ENCODE assay signal across 13 cellular contexts in the genomic region with DNA sequence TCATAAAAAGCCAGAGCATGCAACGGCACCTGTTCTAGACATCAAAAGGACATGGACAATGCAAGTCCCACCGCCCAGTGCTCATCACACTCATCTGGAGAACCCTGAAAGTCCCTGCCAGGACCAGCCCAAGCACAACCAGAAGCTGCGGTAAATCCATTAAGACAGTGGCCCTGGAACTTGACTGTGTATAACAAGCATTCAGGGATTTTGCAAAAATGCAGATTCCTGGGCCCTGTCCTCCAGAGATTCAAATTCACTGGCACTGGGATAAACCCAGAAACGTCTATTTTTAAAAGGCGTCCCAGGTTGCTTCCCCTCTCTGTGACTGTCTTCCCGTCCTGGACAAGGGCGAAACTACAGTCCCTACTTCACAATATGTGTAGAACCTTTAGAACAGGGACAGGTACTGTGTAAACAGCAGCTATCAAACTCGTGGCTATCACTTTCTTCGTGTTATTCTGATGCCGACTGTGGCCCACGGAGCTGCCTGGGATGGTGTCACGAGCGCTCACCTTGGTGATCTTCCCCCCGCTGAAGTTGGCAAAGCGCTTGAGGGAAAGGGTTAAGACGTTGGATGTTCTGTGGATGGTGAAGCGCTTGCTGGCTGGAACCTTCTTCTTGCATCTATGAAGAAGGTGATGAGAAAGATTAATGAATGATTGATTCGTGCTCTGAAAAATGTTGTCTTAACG. TPM values are rescaled to one million over a fixed set of nuclear protein-coding genes. Genes with fewer than 3 reads are reported as not detected.
DNase-seq lines count a peak whose midpoint lies in the region; ATAC-seq and TF ChIP-seq lines count a peak whose summit lies in the region.
"Had no signal": no experiment of that assay in that cellular context is flagged by ENCODE, and none has a peak within 500 bp of the region (broad histone marks: within the 10 kb centered on the region; RNA-seq: fewer than 3 reads in every experiment).

No MANE protein-coding gene starts in this region.

- H3K4me3 Mint-ChIP-seq in CD4-positive, CD25-positive, alpha-beta regulatory T cell = peak overlapping the region; percentile 60 to 80 (median 69)
- no peak overlapping the region for H3K4me3 Mint-ChIP-seq in HFFc6
- peak overlapping the region; percentile 78 for H3K4me3 Mint-ChIP-seq in activated naive CD8-positive, alpha-beta T cell treated with anti-CD3 and anti-CD28 coated beads, Interleukin-2, amount 10 ng/mL, durations not matched to agents 7 days and 5 days
- H3K4me3 Mint-ChIP-seq in natural killer cell treated with Interleukin-12 subunit alpha and Interleukin-12 subunit beta and Interleukin-15 and Interleukin-18, amount 100 ng/mL, for 72 hours = peak overlapping the region; percentile 67

- H3K4me1 ChIP-seq in CD4-positive, CD25-positive, alpha-beta regulatory T cell (ENCODE audit: control insufficient read depth, insufficient read depth, low read length, poor library complexity, severe bottlenecking) = peaks cover 40% of the 10 kb centered on the region

- no peak for TF ChIP-seq CTCF in HFFc6 (IDR thresholded peaks at IDR 0.05)

- peak overlapping the region; percentile 75 for H3K4me3 ChIP-seq in CD4-positive, CD25-positive, alpha-beta regulatory T cell (ENCODE audit: low read depth, low read length)

- no peaks in the 10 kb centered on the region for H3K27me3 ChIP-seq in CD4-positive, CD25-positive, alpha-beta regulatory T cell (ENCODE audit: control insufficient read depth, insufficient read depth, low read length)

- no peaks in the 10 kb centered on the region for H3K27me3 Mint-ChIP-seq in CD4-positive, CD25-positive, alpha-beta regulatory T cell
- H3K27me3 Mint-ChIP-seq in HFFc6 (ENCODE audit: insufficient read depth) = no peaks in the 10 kb centered on the region; the same call in 1 of the 2 replicates
- no peaks in the 10 kb centered on the region for H3K27me3 Mint-ChIP-seq in activated naive CD8-positive, alpha-beta T cell treated with anti-CD3 and anti-CD28 coated beads, Interleukin-2, amount 10 ng/mL, durations not matched to agents 7 days and 5 days
- H3K27me3 Mint-ChIP-seq in natural killer cell treated with Interleukin-12 subunit alpha and Interleukin-12 subunit beta and Interleukin-15 and Interleukin-18, amount 100 ng/mL, for 72 hours = no peaks in the 10 kb centered on the region

- peak overlapping the region; percentile 73 for H3K27ac ChIP-seq in CD4-positive, CD25-positive, alpha-beta regulatory T cell (ENCODE audit: insufficient read depth, low read length, poor library complexity, severe bottlenecking)
- H3K27ac ChIP-seq: RWPE1 had no signal

- H3K9me3 Mint-ChIP-seq in CD4-positive, CD25-positive, alpha-beta regulatory T cell = peaks cover 0 to 1% (median 0%) of the 10 kb centered on the region in 7 donors
- no peaks in the 10 kb centered on the region for H3K9me3 Mint-ChIP-seq in HFFc6
- no peaks in the 10 kb centered on the region for H3K9me3 Mint-ChIP-seq in activated naive CD8-positive, alpha-beta T cell treated with anti-CD3 and anti-CD28 coated beads, Interleukin-2, amount 10 ng/mL, durations not matched to agents 7 days and 5 days
- H3K9me3 Mint-ChIP-seq in natural killer cell treated with Interleukin-12 subunit alpha and Interleukin-12 subunit beta and Interleukin-15 and Interleukin-18, amount 100 ng/mL, for 72 hours = no peaks in the 10 kb centered on the region

- no peak for ATAC-seq in CD4-positive, CD25-positive, alpha-beta regulatory T cell (ENCODE audit: low read depth in 2 of 2)
- ATAC-seq in activated naive CD8-positive, alpha-beta T cell treated with anti-CD3 and anti-CD28 coated beads, Interleukin-2, amount 10 ng/mL, durations not matched to agents 7 days and 5 days (ENCODE audit: low read depth) = no peak
- ATAC-seq in natural killer cell treated with Interleukin-12 subunit alpha and Interleukin-12 subunit beta and Interleukin-15 and Interleukin-18, amount 100 ng/mL, for 72 hours = no peak
- ATAC-seq in HG02870 (IDR thresholded peaks at IDR 0.05; ENCODE audit: unreplicated experiment) = no peak

- H3K36me3 Mint-ChIP-seq in CD4-positive, CD25-positive, alpha-beta regulatory T cell = peaks cover 55% of the 10 kb centered on the region
- peaks cover 44% of the 10 kb centered on the region for H3K36me3 Mint-ChIP-seq in HFFc6 (ENCODE audit: low read depth)
- H3K36me3 Mint-ChIP-seq in activated naive CD8-positive, alpha-beta T cell treated with anti-CD3 and anti-CD28 coated beads, Interleukin-2, amount 10 ng/mL, durations not matched to agents 7 days and 5 days = peaks cover 27% of the 10 kb centered on the region
- H3K36me3 Mint-ChIP-seq in natural killer cell treated with Interleukin-12 subunit alpha and Interleukin-12 subunit beta and Interleukin-15 and Interleukin-18, amount 100 ng/mL, for 72 hours = peaks cover 25% of the 10 kb centered on the region

- POLR2A ChIA-PET in activated naive CD8-positive, alpha-beta T cell treated with anti-CD3 and anti-CD28 coated beads, Interleukin-2, amount 10 ng/mL, durations not matched to agents 7 days and 5 days (lab: Charles Lee) = interaction anchor here (0.9 to 2.8 kb wide), 4 partner anchors 17 to 38 kb away, joined by 3 to 16 read pairs (median 8); a partner anchor contains a TSS

- H3K9me3 ChIP-seq in CD4-positive, CD25-positive, alpha-beta regulatory T cell (ENCODE audit: control insufficient read depth in 2 of 2, low read length in 2 of 2) = no peaks in the 10 kb centered on the region

- peak overlapping the region; percentile 91 to 97 (median 96) for H3K27ac Mint-ChIP-seq in CD4-positive, CD25-positive, alpha-beta regulatory T cell
- peak overlapping the region; percentile 61 for H3K27ac Mint-ChIP-seq in HFFc6
- H3K27ac Mint-ChIP-seq in activated naive CD8-positive, alpha-beta T cell treated with anti-CD3 and anti-CD28 coated beads, Interleukin-2, amount 10 ng/mL, durations not matched to agents 7 days and 5 days = peak overlapping the region; percentile 92
- H3K27ac Mint-ChIP-seq in natural killer cell treated with Interleukin-12 subunit alpha and Interleukin-12 subunit beta and Interleukin-15 and Interleukin-18, amount 100 ng/mL, for 72 hours = peak overlapping the region; percentile 81 to 82

- peaks cover 76% of the 10 kb centered on the region for H3K36me3 ChIP-seq in CD4-positive, CD25-positive, alpha-beta regulatory T cell (ENCODE audit: control insufficient read depth, insufficient read depth, low read length)

- peaks cover 14 to 50% (median 30%) of the 10 kb centered on the region in 4 donors for H3K4me1 Mint-ChIP-seq in CD4-positive, CD25-positive, alpha-beta regulatory T cell
- peaks cover 31% of the 10 kb centered on the region for H3K4me1 Mint-ChIP-seq in HFFc6 (ENCODE audit: low read depth)
- H3K4me1 Mint-ChIP-seq in activated naive CD8-positive, alpha-beta T cell treated with anti-CD3 and anti-CD28 coated beads, Interleukin-2, amount 10 ng/mL, durations not matched to agents 7 days and 5 days = peaks cover 31% of the 10 kb centered on the region
- H3K4me1 Mint-ChIP-seq in natural killer cell treated with Interleukin-12 subunit alpha and Interleukin-12 subunit beta and Interleukin-15 and Interleukin-18, amount 100 ng/mL, for 72 hours (ENCODE audit: low read depth in 2 of 2) = peaks cover 30 to 32% of the 10 kb centered on the region in 2 donors

- DNase-seq in CD4-positive, CD25-positive, alpha-beta regulatory T cell = no peak
- DNase-seq in HFFc6 = no peak
- no peak for DNase-seq in activated naive CD8-positive, alpha-beta T cell treated with anti-CD3 and anti-CD28 coated beads, Interleukin-2, amount 10 ng/mL, durations not matched to agents 7 days and 5 days
- DNase-seq in natural killer cell treated with Interleukin-12 subunit alpha and Interleukin-12 subunit beta and Interleukin-15 and Interleukin-18, amount 100 ng/mL, for 72 hours (ENCODE audit: low spot score) = no peak
- no peak for DNase-seq in activated gamma-delta T cell (lab: John Stamatoyannopoulos, UW)
- DNase-seq in effector CD4-positive, alpha-beta T cell = no peak
- DNase-seq: caudate nucleus; COR-L47; mesendoderm; NCI-H1105 treated with DMSO at 0.1 percent for 48 hours; stimulated activated CD4-positive, alpha-beta T cell treated with anti-CD3 and anti-CD28 coated beads, Interleukin-2, amount 100 ng/mL, for 48 hours had no signal

RNA-seq across cellular contexts. Expression of a gene that starts 22.3 kb away (rescaled TPM):
- total RNA-seq in CD4-positive, CD25-positive, alpha-beta regulatory T cell = 407 TPM
- polyA plus RNA-seq in CD4-positive, CD25-positive, alpha-beta regulatory T cell = 10 to 100 TPM; 19.6 to 22.2 (median 21.2) TPM
- total RNA-seq in HFFc6 (2021; fragmentation: NEBNext Ultra II Directional; extraction: Animal tissue kit (Norgen Biotek cat#: 25700)) = 10 to 100 TPM; 43.6 to 50.3 (median 46.2) TPM
- total RNA-seq in activated naive CD8-positive, alpha-beta T cell treated with anti-CD3 and anti-CD28 coated beads, Interleukin-2, amount 10 ng/mL, durations not matched to agents 7 days and 5 days = 10 to 100 TPM; 87.8 to 94.3 TPM
- total RNA-seq in natural killer cell treated with Interleukin-12 subunit alpha and Interleukin-12 subunit beta and Interleukin-15 and Interleukin-18, amount 100 ng/mL, for 72 hours = 100 to 1,000 TPM in 1 of 2 donors, 10 to 100 TPM in 1; 75.2 to 154 TPM

RNA-seq across cellular contexts. Expression of a gene that starts 36.2 kb away (rescaled TPM):
- 487 TPM for total RNA-seq in CD4-positive, CD25-positive, alpha-beta regulatory T cell
- polyA plus RNA-seq in CD4-positive, CD25-positive, alpha-beta regulatory T cell = 100 to 1,000 TPM; 202 to 214 (median 206) TPM
- 10 to 100 TPM in 4 of 6 experiments, 1 to 10 TPM in 2; 7.7 to 15.3 (median 10.9) TPM for total RNA-seq in HFFc6 (2021; fragmentation: NEBNext Ultra II Directional; extraction: Animal tissue kit (Norgen Biotek cat#: 25700))
- total RNA-seq in activated naive CD8-positive, alpha-beta T cell treated with anti-CD3 and anti-CD28 coated beads, Interleukin-2, amount 10 ng/mL, durations not matched to agents 7 days and 5 days = 100 to 1,000 TPM; 180 to 200 TPM
- total RNA-seq in natural killer cell treated with Interleukin-12 subunit alpha and Interleukin-12 subunit beta and Interleukin-15 and Interleukin-18, amount 100 ng/mL, for 72 hours = 100 to 1,000 TPM; 111 to 149 TPM

Comparison
In these comparisons a context has a peak if more than half of its experiments do, and no peak if none do; other contexts are left out.
1. RNA of a gene that starts 36.2 kb away (total RNA-seq): 487 TPM in CD4-positive, CD25-positive, alpha-beta regulatory T cell (single experiment), 180 to 200 TPM in activated naive CD8-positive, alpha-beta T cell treated with anti-CD3 and anti-CD28 coated beads, Interleukin-2, amount 10 ng/mL, durations not matched to agents 7 days and 5 days and 111 to 149 TPM in natural killer cell treated with Interleukin-12 subunit alpha and Interleukin-12 subunit beta and Interleukin-15 and Interleukin-18, amount 100 ng/mL, for 72 hours; 7.7 to 15.3 TPM in HFFc6; every median in the first group is over 4 times any median in the second.
2. Peak in every context shown above with its lines, with median percentiles within 50 percentile points of each other: H3K27ac Mint-ChIP-seq.